Comparison of ENCODE assay signal across 33 cellular contexts in genomic region chr21:23881783-23882182, GRCh38.
"Had no signal": no experiment of that assay in that cellular context is flagged by ENCODE, and none has a peak within 500 bp of the region (broad histone marks: within the 10 kb centered on the region; RNA-seq: fewer than 3 reads in every experiment).

No MANE protein-coding gene starts in this region.

- H3K4me1 Mint-ChIP-seq: activated CD4-positive, alpha-beta memory T cell treated with anti-CD3 and anti-CD28 coated beads, Interleukin-2, amount 10 ng/mL, durations not matched to agents 7 days and 5 days; activated CD4-positive, alpha-beta T cell treated with anti-CD3 and anti-CD28 coated beads, Interleukin-2, amount 10 ng/mL, durations not matched to agents 7 days and 5 days; T-helper 17 cell had no signal

- H3K4me3 Mint-ChIP-seq: activated CD4-positive, alpha-beta memory T cell treated with anti-CD3 and anti-CD28 coated beads, Interleukin-2, amount 10 ng/mL, durations not matched to agents 7 days and 5 days; activated CD4-positive, alpha-beta T cell treated with anti-CD3 and anti-CD28 coated beads, Interleukin-2, amount 10 ng/mL, durations not matched to agents 7 days and 5 days; activated naive CD4-positive, alpha-beta T cell treated with anti-CD3 and anti-CD28 coated beads, Interleukin-2, amount 10 ng/mL, durations not matched to agents 7 days and 5 days; activated naive CD8-positive, alpha-beta T cell treated with anti-CD3 and anti-CD28 coated beads, Interleukin-2, amount 10 ng/mL, durations not matched to agents 7 days and 5 days; activated T-cell treated with anti-CD3 and anti-CD28 coated beads, Interleukin-2, amount 50 U/mL, for 24 hours; activated T-cell treated with anti-CD3 and anti-CD28 coated beads, Interleukin-2, amount 50 U/mL, for 72 hours; central memory CD8-positive, alpha-beta T cell; effector memory CD8-positive, alpha-beta T cell; T-helper 17 cell; T-helper 2 cell treated with Interferon-gamma antibody and Interleukin-4, amounts not matched to agents 5 μg/mL and 100 μg/mL, for 36 hours had no signal

- H3K27me3 Mint-ChIP-seq: activated CD4-positive, alpha-beta memory T cell treated with anti-CD3 and anti-CD28 coated beads, Interleukin-2, amount 10 ng/mL, durations not matched to agents 7 days and 5 days; activated CD4-positive, alpha-beta T cell treated with anti-CD3 and anti-CD28 coated beads, Interleukin-2, amount 10 ng/mL, durations not matched to agents 7 days and 5 days; activated naive CD4-positive, alpha-beta T cell treated with anti-CD3 and anti-CD28 coated beads, Interleukin-2, amount 10 ng/mL, durations not matched to agents 7 days and 5 days; activated T-cell treated with anti-CD3 and anti-CD28 coated beads, Interleukin-2, amount 50 U/mL, for 24 hours; central memory CD8-positive, alpha-beta T cell; effector memory CD8-positive, alpha-beta T cell; T-helper 17 cell had no signal

- DNase-seq: activated CD4-positive, alpha-beta memory T cell treated with anti-CD3 and anti-CD28 coated beads, Interleukin-2, amount 10 ng/mL, durations not matched to agents 7 days and 5 days; activated CD4-positive, alpha-beta T cell treated with anti-CD3 and anti-CD28 coated beads for 1 hour; activated CD4-positive, alpha-beta T cell treated with anti-CD3 and anti-CD28 coated beads for 4 hours; activated CD4-positive, alpha-beta T cell treated with anti-CD3 and anti-CD28 coated beads, Interleukin-2, amount 10 ng/mL, durations not matched to agents 7 days and 5 days; activated CD4-positive, alpha-beta T cell treated with anti-CD3 and anti-CD28 coated beads, Interleukin-2, amount 50 U/mL, for 4 hours; activated CD8-positive, alpha-beta memory T cell treated with anti-CD3 and anti-CD28 coated beads, Interleukin-2, amount 50 U/mL, for 48 hours; activated gamma-delta T cell; activated naive CD4-positive, alpha-beta T cell; activated naive CD4-positive, alpha-beta T cell treated with anti-CD3 and anti-CD28 coated beads, Interleukin-2, amount 10 ng/mL, durations not matched to agents 7 days and 5 days; activated naive CD8-positive, alpha-beta T cell treated with anti-CD3 and anti-CD28 coated beads, Interleukin-2, amount 10 ng/mL, durations not matched to agents 7 days and 5 days; activated T-cell treated with anti-CD3 and anti-CD28 coated beads for 4 hours; activated T-cell treated with anti-CD3 and anti-CD28 coated beads, Interleukin-2, amount 50 U/mL, for 24 hours; activated T-cell treated with anti-CD3 and anti-CD28 coated beads, Interleukin-2, amount 50 U/mL, for 72 hours; amniotic stem cell; anterior cingulate cortex; brain microvascular endothelial cell; cortex of kidney; dermis blood vessel endothelial cell; effector CD4-positive, alpha-beta T cell; effector memory CD8-positive, alpha-beta T cell; esophagus squamous epithelium; foreskin melanocyte; head of caudate nucleus; T-helper 1 cell; T-helper 17 cell; T1000 had no signal

- H3K27ac ChIP-seq: brain microvascular endothelial cell, epithelial cell of prostate, esophagus squamous epithelium had no signal

- H3K27ac Mint-ChIP-seq: activated CD4-positive, alpha-beta memory T cell treated with anti-CD3 and anti-CD28 coated beads, Interleukin-2, amount 10 ng/mL, durations not matched to agents 7 days and 5 days; activated CD4-positive, alpha-beta T cell treated with anti-CD3 and anti-CD28 coated beads, Interleukin-2, amount 10 ng/mL, durations not matched to agents 7 days and 5 days; activated naive CD4-positive, alpha-beta T cell treated with anti-CD3 and anti-CD28 coated beads, Interleukin-2, amount 10 ng/mL, durations not matched to agents 7 days and 5 days; activated naive CD4-positive, alpha-beta T cell treated with anti-CD3 and anti-CD28 coated beads, Interleukin-2, amount 50 U/mL, for 72 hours; activated naive CD8-positive, alpha-beta T cell treated with anti-CD3 and anti-CD28 coated beads, Interleukin-2, amount 10 ng/mL, durations not matched to agents 7 days and 5 days; activated T-cell treated with anti-CD3 and anti-CD28 coated beads, Interleukin-2, amount 50 U/mL, for 24 hours; activated T-cell treated with anti-CD3 and anti-CD28 coated beads, Interleukin-2, amount 50 U/mL, for 72 hours; effector memory CD8-positive, alpha-beta T cell; T-helper 17 cell; T-helper 2 cell treated with Interferon-gamma antibody and Interleukin-4, amounts not matched to agents 5 μg/mL and 100 μg/mL, for 36 hours had no signal

- H3K4me3 ChIP-seq: esophagus squamous epithelium had no signal

- FAIRE-seq: astrocyte, bronchial epithelial cell, endothelial cell of umbilical vein had no signal

- H3K4me1 ChIP-seq: esophagus squamous epithelium had no signal

- H3K9me3 Mint-ChIP-seq: activated CD4-positive, alpha-beta T cell treated with anti-CD3 and anti-CD28 coated beads, Interleukin-2, amount 10 ng/mL, durations not matched to agents 7 days and 5 days; activated naive CD4-positive, alpha-beta T cell treated with anti-CD3 and anti-CD28 coated beads, Interleukin-2, amount 10 ng/mL, durations not matched to agents 7 days and 5 days; activated naive CD8-positive, alpha-beta T cell treated with anti-CD3 and anti-CD28 coated beads, Interleukin-2, amount 10 ng/mL, durations not matched to agents 7 days and 5 days; activated T-cell treated with anti-CD3 and anti-CD28 coated beads, Interleukin-2, amount 50 U/mL, for 24 hours; activated T-cell treated with anti-CD3 and anti-CD28 coated beads, Interleukin-2, amount 50 U/mL, for 72 hours; central memory CD8-positive, alpha-beta T cell; T-helper 2 cell treated with Interferon-gamma antibody and Interleukin-4, amounts not matched to agents 5 μg/mL and 100 μg/mL, for 36 hours had no signal

- H3K36me3 ChIP-seq: brain microvascular endothelial cell, esophagus squamous epithelium had no signal

- H3K27me3 ChIP-seq: brain microvascular endothelial cell, esophagus squamous epithelium had no signal

- H3K36me3 Mint-ChIP-seq: activated naive CD4-positive, alpha-beta T cell treated with anti-CD3 and anti-CD28 coated beads, Interleukin-2, amount 10 ng/mL, durations not matched to agents 7 days and 5 days; activated naive CD4-positive, alpha-beta T cell treated with anti-CD3 and anti-CD28 coated beads, Interleukin-2, amount 50 U/mL, for 72 hours; activated naive CD8-positive, alpha-beta T cell treated with anti-CD3 and anti-CD28 coated beads, Interleukin-2, amount 10 ng/mL, durations not matched to agents 7 days and 5 days had no signal

- ATAC-seq: activated naive CD4-positive, alpha-beta T cell treated with anti-CD3 and anti-CD28 coated beads, Interleukin-2, amount 50 U/mL, for 72 hours; activated T-cell treated with anti-CD3 and anti-CD28 coated beads, Interleukin-2, amount 50 U/mL, for 72 hours; effector memory CD8-positive, alpha-beta T cell; T-helper 17 cell had no signal
